In the genomic region with DNA sequence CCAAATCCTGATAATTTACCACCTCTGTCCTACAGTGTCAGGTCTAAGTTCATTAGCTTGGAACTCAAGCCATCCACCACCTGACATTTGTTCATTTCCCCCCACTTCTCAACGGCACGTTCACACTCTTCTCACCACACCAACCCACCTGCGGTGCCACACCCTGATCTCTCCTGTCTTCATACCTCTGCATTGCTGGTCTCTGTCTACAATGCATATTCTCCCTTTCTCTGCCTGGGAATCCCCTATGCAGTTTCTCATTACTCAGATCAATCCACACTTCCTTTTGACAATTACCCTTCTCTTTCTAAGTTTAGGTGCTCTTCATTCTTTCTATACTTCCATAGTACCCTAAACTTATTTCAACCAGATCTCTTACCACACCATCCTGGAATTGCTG, we compare ENCODE assay signal across 17 cellular contexts. TPM values are rescaled to one million over a fixed set of nuclear protein-coding genes. Genes with fewer than 3 reads are reported as not detected.
A peak's percentile ranks its signal among the peaks of the same experiment; 100 is the strongest.
DNase-seq lines count a peak whose midpoint lies in the region; ATAC-seq, FAIRE-seq and TF ChIP-seq lines count a peak whose summit lies in the region.
"Had no signal": no experiment of that assay in that cellular context is flagged by ENCODE, and none has a peak within 500 bp of the region (broad histone marks: within the 10 kb centered on the region; RNA-seq: fewer than 3 reads in every experiment).

No MANE protein-coding gene starts in this region.

- H3K4me1 Mint-ChIP-seq in activated T-helper 1 cell treated with anti-CD3 and anti-CD28 coated beads, Interleukin-12 subunit alpha, Interleukin-12 subunit beta, Interleukin-2, Interleukin-4 antibody, amounts not matched to agents 30 ng/mL and 10 ng/mL and 1 ng/mL, durations not matched to agents 14 hours and 24 hours and 36 hours (ENCODE audit: low read depth) = peaks cover 23% of the 10 kb centered on the region
- H3K4me1 Mint-ChIP-seq: neural crest cell had no signal

- H3K36me3 Mint-ChIP-seq in activated T-helper 1 cell treated with anti-CD3 and anti-CD28 coated beads, Interleukin-12 subunit alpha, Interleukin-12 subunit beta, Interleukin-2, Interleukin-4 antibody, amounts not matched to agents 30 ng/mL and 10 ng/mL and 1 ng/mL, durations not matched to agents 14 hours and 24 hours and 36 hours (ENCODE audit: low read depth) = no peaks in the 10 kb centered on the region
- H3K36me3 Mint-ChIP-seq: CD8-positive, alpha-beta T cell had no signal

- no peak overlapping the region for H3K4me3 Mint-ChIP-seq in activated T-helper 1 cell treated with anti-CD3 and anti-CD28 coated beads, Interleukin-12 subunit alpha, Interleukin-12 subunit beta, Interleukin-2, Interleukin-4 antibody, amounts not matched to agents 30 ng/mL and 10 ng/mL and 1 ng/mL, durations not matched to agents 14 hours and 24 hours and 36 hours
- H3K4me3 Mint-ChIP-seq: CD8-positive, alpha-beta T cell; neural crest cell had no signal

- peaks cover 5% of the 10 kb centered on the region for H3K27me3 Mint-ChIP-seq in activated T-helper 1 cell treated with anti-CD3 and anti-CD28 coated beads, Interleukin-12 subunit alpha, Interleukin-12 subunit beta, Interleukin-2, Interleukin-4 antibody, amounts not matched to agents 30 ng/mL and 10 ng/mL and 1 ng/mL, durations not matched to agents 14 hours and 24 hours and 36 hours (ENCODE audit: insufficient read depth)

- no peaks in the 10 kb centered on the region for H3K9me3 Mint-ChIP-seq in activated T-helper 1 cell treated with anti-CD3 and anti-CD28 coated beads, Interleukin-12 subunit alpha, Interleukin-12 subunit beta, Interleukin-2, Interleukin-4 antibody, amounts not matched to agents 30 ng/mL and 10 ng/mL and 1 ng/mL, durations not matched to agents 14 hours and 24 hours and 36 hours
- H3K9me3 Mint-ChIP-seq: CD8-positive, alpha-beta T cell; neural crest cell had no signal

- ATAC-seq in GM18858 (IDR thresholded peaks at IDR 0.05; ENCODE audit: unreplicated experiment) (peak; percentile 82), HG02759 (IDR thresholded peaks at IDR 0.05; ENCODE audit: unreplicated experiment) (peak; percentile 67)
- ATAC-seq: CD8-positive, alpha-beta T cell had no signal

- intact Hi-C loops in activated T-helper 1 cell treated with anti-CD3 and anti-CD28 coated beads, Interleukin-12 subunit alpha, Interleukin-12 subunit beta, Interleukin-2, Interleukin-4 antibody, amounts not matched to agents 30 ng/mL and 10 ng/mL and 1 ng/mL, durations not matched to agents 14 hours and 24 hours and 36 hours (cut with micrococcal nuclease) = loop anchor here (1.0 kb wide), 2 partner anchors 20 to 44 kb away; no protein-coding TSS in a partner anchor

- TF ChIP-seq POLR2A in GM12892 (IDR thresholded peaks at IDR 0.05; ENCODE audit: low read depth, low read length) = no peak

- peak overlapping the region; percentile 8 for H3K27ac Mint-ChIP-seq in activated T-helper 1 cell treated with anti-CD3 and anti-CD28 coated beads, Interleukin-12 subunit alpha, Interleukin-12 subunit beta, Interleukin-2, Interleukin-4 antibody, amounts not matched to agents 30 ng/mL and 10 ng/mL and 1 ng/mL, durations not matched to agents 14 hours and 24 hours and 36 hours
- H3K27ac Mint-ChIP-seq: CD8-positive, alpha-beta T cell had no signal

- DNase-seq in GM12892 (ENCODE audit: insufficient read length) = no peak
- no peak for DNase-seq in activated T-helper 1 cell treated with anti-CD3 and anti-CD28 coated beads, Interleukin-12 subunit alpha, Interleukin-12 subunit beta, Interleukin-2, Interleukin-4 antibody, amounts not matched to agents 30 ng/mL and 10 ng/mL and 1 ng/mL, durations not matched to agents 14 hours and 24 hours and 36 hours (ENCODE audit: low spot score)
- no peak for DNase-seq in activated effector memory CD4-positive, alpha-beta T cell treated with Interleukin-2 at 50 U/mL for 16 hours
- no peak for DNase-seq in AG08395 (ENCODE audit: low spot score)
- no peak for DNase-seq in cerebellar cortex (ENCODE audit: low spot score)
- DNase-seq: anterior cingulate cortex; CD8-positive, alpha-beta T cell; cortex of kidney; esophagus squamous epithelium; hypothalamus; KG1; left ventricle myocardium inferior; NCI-H1694; NCI-H526 treated with DMSO at 0.1 percent for 48 hours had no signal

- FAIRE-seq in GM12892 (lab: Jason Lieb, UNC) = peak; percentile 27

RNA-seq across cellular contexts. Expression of a gene that starts 20.4 kb away (rescaled TPM):
- polyA plus RNA-seq in GM12892 (2012; ENCODE audit: missing spikeins) = 17.3 TPM
- 30.4 and 34.8 TPM in 2 replicates for total RNA-seq in activated T-helper 1 cell treated with anti-CD3 and anti-CD28 coated beads, Interleukin-12 subunit alpha, Interleukin-12 subunit beta, Interleukin-2, Interleukin-4 antibody, amounts not matched to agents 30 ng/mL and 10 ng/mL and 1 ng/mL, durations not matched to agents 14 hours and 24 hours and 36 hours

RNA-seq across cellular contexts. Expression of a gene that starts 43.3 kb away (rescaled TPM):
- polyA plus RNA-seq in GM12892 (2012; ENCODE audit: missing spikeins) = 1.7 TPM
- 3.9 and 4.7 TPM in 2 replicates for total RNA-seq in activated T-helper 1 cell treated with anti-CD3 and anti-CD28 coated beads, Interleukin-12 subunit alpha, Interleukin-12 subunit beta, Interleukin-2, Interleukin-4 antibody, amounts not matched to agents 30 ng/mL and 10 ng/mL and 1 ng/mL, durations not matched to agents 14 hours and 24 hours and 36 hours

RNA-seq across cellular contexts. Expression of a gene that starts 43.4 kb away (rescaled TPM):
- polyA plus RNA-seq in GM12892 (2012; ENCODE audit: missing spikeins) = 19.3 TPM
- 78.3 and 81.2 TPM in 2 replicates for total RNA-seq in activated T-helper 1 cell treated with anti-CD3 and anti-CD28 coated beads, Interleukin-12 subunit alpha, Interleukin-12 subunit beta, Interleukin-2, Interleukin-4 antibody, amounts not matched to agents 30 ng/mL and 10 ng/mL and 1 ng/mL, durations not matched to agents 14 hours and 24 hours and 36 hours
